13 cellular contexts compared by ENCODE assay signal in the genomic region with DNA sequence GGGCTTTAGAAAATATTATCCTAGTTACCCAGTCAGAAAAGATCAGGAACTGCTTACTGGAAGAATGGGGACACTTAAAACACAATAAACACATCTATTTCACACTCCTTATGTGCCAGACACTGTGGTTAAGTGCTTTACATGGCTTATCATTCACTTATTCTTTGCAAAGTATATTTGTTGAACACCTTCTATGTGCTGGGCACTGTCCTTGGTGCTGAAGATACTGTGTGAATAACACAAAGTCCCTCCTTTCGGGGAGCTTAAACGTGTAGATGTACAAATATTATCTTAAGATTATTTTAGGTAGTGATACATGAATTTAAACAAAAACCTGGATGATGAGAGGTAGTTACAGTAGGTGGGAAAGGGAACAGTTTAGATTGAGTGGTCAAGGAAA.
DNase-seq lines count a peak whose midpoint lies in the region; ATAC-seq, FAIRE-seq and TF ChIP-seq lines count a peak whose summit lies in the region.
"Had no signal": no experiment of that assay in that cellular context is flagged by ENCODE, and none has a peak within 500 bp of the region (broad histone marks: within the 10 kb centered on the region; RNA-seq: fewer than 3 reads in every experiment).

No MANE protein-coding gene starts in this region.

- no peak for TF ChIP-seq POLR2A in GM12891 (IDR thresholded peaks at IDR 0.05; ENCODE audit: low read depth, low read length)

- FAIRE-seq in GM12891 (lab: Jason Lieb, UNC): no peak
- FAIRE-seq: G401.6, TTC549 had no signal

- peak; percentile 26 for DNase-seq in DMS 273 (lab: John Stamatoyannopoulos, UW; ENCODE audit: unreplicated experiment)
- DNase-seq in DMS 273 treated with DMSO at 0.1 percent for 48 hours (lab: John Stamatoyannopoulos, UW): no peak
- peak; percentile 12 for DNase-seq in KG1 (lab: John Stamatoyannopoulos, UW)
- DNase-seq in amniotic stem cell (lab: John Stamatoyannopoulos, UW): peak; percentile 7
- peak; percentile 14 for DNase-seq in iPS-NIHi11 (ENCODE audit: low spot score)
- DNase-seq in NCI-H1436 (lab: John Stamatoyannopoulos, UW): no peak
- no peak for DNase-seq in GM12891 (ENCODE audit: insufficient read length, low spot score)
- DNase-seq: GOT3; NCI-H82; stimulated activated CD4-positive, alpha-beta T cell treated with anti-CD3 and anti-CD28 coated beads, Interleukin-1b, Interleukin-23, amount 100 ng/mL, for 48 hours had no signal

- ATAC-seq in HG03025 (IDR thresholded peaks at IDR 0.05; ENCODE audit: low FRiP score, unreplicated experiment): no peak

TF ChIP-seq in GM12891, 5 proteins besides CTCF, POLR2A, EP300 and RAD21:
- no peak for TF ChIP-seq POU2F2 (IDR thresholded peaks at IDR 0.05; ENCODE audit: low read depth, low read length)
- no peak for TF ChIP-seq TAF1 (IDR thresholded peaks at IDR 0.05; ENCODE audit: low read depth, low read length)
- no peak for TF ChIP-seq POLR2AphosphoS5 (IDR thresholded peaks at IDR 0.05; ENCODE audit: low read depth, low read length)
- no peak for TF ChIP-seq PAX5 (IDR thresholded peaks at IDR 0.05; ENCODE audit: insufficient read depth, low read length, severe bottlenecking)
- no peak for TF ChIP-seq SPI1 (IDR thresholded peaks at IDR 0.05; ENCODE audit: low read depth, low read length)

Comparison
In these comparisons a context has a peak if more than half of its experiments do, and no peak if none do; other contexts are left out.
1. DNase-seq: peak in DMS 273 (single experiment), KG1 (single experiment), amniotic stem cell (single experiment) and iPS-NIHi11 (single experiment); none in DMS 273 treated with DMSO at 0.1 percent for 48 hours (single experiment), NCI-H1436 (single experiment) and GM12891 (single experiment).